ENCODE assay signal across 8 cellular contexts in genomic region chr19:1401889-1402217, GRCh38. TPM values are rescaled to one million over a fixed set of nuclear protein-coding genes. Genes with fewer than 3 reads are reported as not detected.
DNase-seq lines count a peak whose midpoint lies in the region; ATAC-seq and TF ChIP-seq lines count a peak whose summit lies in the region.

No MANE protein-coding gene starts in this region.

- peaks cover 0 to 17% (median 0%) of the 10 kb centered on the region in 11 experiments; a peak in 5 of 22 replicates for H3K36me3 ChIP-seq in BLaER1 treated with 17β-estradiol and CSF1 and Interleukin-3, amounts not matched to agents 10 nM and 100 nM
- H3K36me3 ChIP-seq in neuronal stem cell (replicated peaks in 1 of 2; ENCODE audit: control insufficient read depth in 2 of 2, insufficient read depth in 2 of 2, low read length in 2 of 2): peaks cover 4 to 17% of the 10 kb centered on the region in 2 donors

- H3K27me3 ChIP-seq in BLaER1 treated with 17β-estradiol and CSF1 and Interleukin-3, amounts not matched to agents 10 nM and 100 nM: no peaks in the 10 kb centered on the region
- no peaks in the 10 kb centered on the region for H3K27me3 ChIP-seq in neuronal stem cell (ENCODE audit: control insufficient read depth in 3 of 3, insufficient read depth in 3 of 3, low read depth in 1 of 3, low read length in 3 of 3)

- no peak overlapping the region for H4K91ac ChIP-seq in neuronal stem cell (ENCODE audit: low read depth, low read length, poor library complexity)

- peak overlapping the region in 6 of 11 experiments; percentile 48 to 73 (median 62); a peak in 6 of 22 replicates for H3K27ac ChIP-seq in BLaER1 treated with 17β-estradiol and CSF1 and Interleukin-3, amounts not matched to agents 10 nM and 100 nM
- no peak overlapping the region for H3K27ac ChIP-seq in coronary artery
- no peak overlapping the region for H3K27ac ChIP-seq in neuronal stem cell (replicated peaks; ENCODE audit: low read length)

- DNase-seq in LNCaP clone FGC (ENCODE audit: low read depth) (no peak), coronary artery (ENCODE audit: low spot score) (no peak), neuronal stem cell (ENCODE audit: low spot score) (no peak), SHP77 (lab: John Stamatoyannopoulos, UW) (no peak)
- no peak for DNase-seq in stimulated activated CD8-positive, alpha-beta memory T cell treated with anti-CD3 and anti-CD28 coated beads, Interleukin-4, amount 100 ng/mL, for 48 hours

- H3K4me2 ChIP-seq in BLaER1 treated with 17β-estradiol and CSF1 and Interleukin-3, amounts not matched to agents 10 nM and 100 nM: peak overlapping the region; percentile 93 to 100 (median 97)
- H3K4me2 ChIP-seq in neuronal stem cell (ENCODE audit: insufficient read depth, low read length, poor library complexity, severe bottlenecking): peak overlapping the region; percentile 89

- peak overlapping the region; percentile 66 to 86 (median 79); a peak in 21 of 22 replicates for H3K9ac ChIP-seq in BLaER1 treated with 17β-estradiol and CSF1 and Interleukin-3, amounts not matched to agents 10 nM and 100 nM
- H3K9ac ChIP-seq in neuronal stem cell (ENCODE audit: low read depth, low read length, poor library complexity): no peak overlapping the region

- H3K4me1 ChIP-seq in BLaER1 treated with 17β-estradiol and CSF1 and Interleukin-3, amounts not matched to agents 10 nM and 100 nM: peaks cover 58 to 79% (median 72%) of the 10 kb centered on the region in 10 experiments
- H3K4me1 ChIP-seq in neuronal stem cell (ENCODE audit: control insufficient read depth in 2 of 2, insufficient read depth in 1 of 2, low read depth in 1 of 2, low read length in 2 of 2): peaks cover 4 to 5% of the 10 kb centered on the region in 2 donors

- no peak overlapping the region for H2AK5ac ChIP-seq in neuronal stem cell (ENCODE audit: low read depth, low read length)

- H4K8ac ChIP-seq in neuronal stem cell (ENCODE audit: low read depth, low read length): no peak overlapping the region

- peaks cover 0 to 37% (median 22%) of the 10 kb centered on the region in 11 experiments; a peak in 13 of 22 replicates for H4K20me1 ChIP-seq in BLaER1 treated with 17β-estradiol and CSF1 and Interleukin-3, amounts not matched to agents 10 nM and 100 nM

- peaks cover 17% of the 10 kb centered on the region for H3K79me1 ChIP-seq in neuronal stem cell (ENCODE audit: low read depth, low read length)

- no peak overlapping the region for H3K4ac ChIP-seq in neuronal stem cell (ENCODE audit: low read length)

- no peak overlapping the region for H3K14ac ChIP-seq in neuronal stem cell (ENCODE audit: low read length)

- H2BK120ac ChIP-seq in neuronal stem cell (ENCODE audit: low read depth, low read length): no peak overlapping the region

- H2BK12ac ChIP-seq in neuronal stem cell (ENCODE audit: low read length): no peak overlapping the region

- no peak for ATAC-seq in HG03432 (IDR thresholded peaks at IDR 0.05; ENCODE audit: unreplicated experiment)
- no peak for ATAC-seq in HG02840 (IDR thresholded peaks at IDR 0.05; ENCODE audit: low FRiP score, unreplicated experiment)

- no peak overlapping the region for H2BK15ac ChIP-seq in neuronal stem cell (ENCODE audit: low read length)

- peak overlapping the region; percentile 89 for H2AFZ ChIP-seq in neuronal stem cell (ENCODE audit: low read length)

- no CpG with 5 or more reads among the region's 11 CpGs for WGBS in neuronal stem cell (ENCODE audit: extremely low coverage in 2 of 2, insufficient read length in 2 of 2, insufficient replicate concordance in 1 of 2), 2 donors

- peak overlapping the region; percentile 73 to 91 (median 81) for H3K4me3 ChIP-seq in BLaER1 treated with 17β-estradiol and CSF1 and Interleukin-3, amounts not matched to agents 10 nM and 100 nM
- H3K4me3 ChIP-seq in LNCaP clone FGC (ENCODE audit: low read depth, low read length) (peak overlapping the region; percentile 92), coronary artery (peak overlapping the region; percentile 93), neuronal stem cell (ENCODE audit: low read length in 2 of 2) (peak overlapping the region; percentile 74 to 83)

- H3K23ac ChIP-seq in neuronal stem cell (ENCODE audit: low read depth, low read length, poor library complexity): no peak overlapping the region

- no peak overlapping the region for H3K18ac ChIP-seq in neuronal stem cell (ENCODE audit: low read length)

- no peak overlapping the region for H2BK5ac ChIP-seq in neuronal stem cell (ENCODE audit: low read length)

- no peaks in the 10 kb centered on the region for H3K9me3 ChIP-seq in BLaER1 treated with 17β-estradiol and CSF1 and Interleukin-3, amounts not matched to agents 10 nM and 100 nM (replicated peaks in 1 of 11)
- H3K9me3 ChIP-seq in neuronal stem cell (replicated peaks in 1 of 2; ENCODE audit: control insufficient read depth in 2 of 2, insufficient read depth in 1 of 2, low read depth in 1 of 2, low read length in 2 of 2): no peaks in the 10 kb centered on the region

- TF ChIP-seq CTCF in LNCaP clone FGC (IDR thresholded peaks at IDR 0.05; ENCODE audit: control insufficient read depth, extremely low read depth, insufficient read depth) (no peak), coronary artery (IDR thresholded peaks at IDR 0.05) (no peak)

RNA-seq across cellular contexts. Expression of gene GAMT, which starts 0.5 kb away (rescaled TPM):
- polyA plus RNA-seq in neuronal stem cell (2013, experiment 1 of 2): 41.6 TPM
- 42.6 TPM for polyA plus RNA-seq in neuronal stem cell (2013, experiment 2 of 2)

RNA-seq across cellular contexts. Expression of gene DAZAP1, which starts 5.5 kb away (rescaled TPM):
- polyA plus RNA-seq in neuronal stem cell (2013, experiment 1 of 2): 124 TPM
- polyA plus RNA-seq in neuronal stem cell (2013, experiment 2 of 2): 126 TPM

RNA-seq across cellular contexts. Expression of gene NDUFS7, which starts 18.1 kb away (rescaled TPM):
- 61.9 TPM for polyA plus RNA-seq in neuronal stem cell (2013, experiment 1 of 2)
- 60.2 TPM for polyA plus RNA-seq in neuronal stem cell (2013, experiment 2 of 2)

RNA-seq across cellular contexts. Expression of gene RPS15, which starts 36.3 kb away (rescaled TPM):
- 3,965 TPM for polyA plus RNA-seq in neuronal stem cell (2013, experiment 1 of 2)
- polyA plus RNA-seq in neuronal stem cell (2013, experiment 2 of 2): 3,732 TPM

RNA-seq across cellular contexts. Expression of gene APC2, which starts 48.1 kb away (rescaled TPM):
- polyA plus RNA-seq in neuronal stem cell (2013, experiment 1 of 2): 3.4 TPM
- polyA plus RNA-seq in neuronal stem cell (2013, experiment 2 of 2): 3.9 TPM

Comparison
In these comparisons a context has a peak if more than half of its experiments do, and no peak if none do; other contexts are left out.
1. H3K27ac ChIP-seq: peak in BLaER1 treated with 17β-estradiol and CSF1 and Interleukin-3, amounts not matched to agents 10 nM and 100 nM (6 of 11); none in coronary artery (0 of 2) and neuronal stem cell (single experiment).
2. Peak in every context shown above with its lines, with median percentiles within 50 percentile points of each other: H3K4me3 ChIP-seq.